25 cellular contexts compared by ENCODE assay signal in genomic region chr5:123138774-123139173, GRCh38. TPM values are rescaled to one million over a fixed set of nuclear protein-coding genes. Genes with fewer than 3 reads are reported as not detected.
"Had no signal": no experiment of that assay in that cellular context is flagged by ENCODE, and none has a peak within 500 bp of the region (broad histone marks: within the 10 kb centered on the region; RNA-seq: fewer than 3 reads in every experiment).

No MANE protein-coding gene starts in this region.

- H3K27ac ChIP-seq: SJSA1, WERI-Rb-1 had no signal

- DNase-seq: activated CD4-positive, alpha-beta memory T cell treated with anti-CD3 and anti-CD28 coated beads, Interleukin-2, amount 10 ng/mL, durations not matched to agents 7 days and 5 days; activated CD4-positive, alpha-beta T cell treated with anti-CD3 and anti-CD28 coated beads for 36 hours; activated CD4-positive, alpha-beta T cell treated with anti-CD3 and anti-CD28 coated beads, Interleukin-2, amount 50 U/mL, for 1 hour; activated gamma-delta T cell; activated naive CD4-positive, alpha-beta T cell treated with anti-CD3 and anti-CD28 coated beads for 36 hours; activated T-cell treated with anti-CD3 and anti-CD28 coated beads for 4 hours; activated T-cell treated with anti-CD3 and anti-CD28 coated beads, Interleukin-2, amount 50 U/mL, for 48 hours; amygdala; IMR-90; KG1; NCI-H1048; NCI-H146; NCI-H187 treated with DMSO at 0.1 percent for 48 hours; NCI-H2081 treated with DMSO at 0.1 percent for 48 hours; NCI-H226; NCI-H526 treated with DMSO at 0.1 percent for 48 hours; SHP77; T-helper 1 cell; WERI-Rb-1 had no signal

- H3K36me3 ChIP-seq: SJSA1, WERI-Rb-1 had no signal

- H3K27me3 ChIP-seq: SJSA1 had no signal

- H3K4me3 ChIP-seq: SJSA1 had no signal

- ATAC-seq: activated CD4-positive, alpha-beta T cell treated with anti-CD3 and anti-CD28 coated beads for 36 hours; activated T-helper 17 cell treated with anti-CD3 and anti-CD28 coated beads, Interleukin-2, amount 50 U/mL, for 72 hours had no signal

- H3K9me3 ChIP-seq: SJSA1 had no signal

- H3K4me3 Mint-ChIP-seq: activated CD4-positive, alpha-beta memory T cell treated with anti-CD3 and anti-CD28 coated beads, Interleukin-2, amount 10 ng/mL, durations not matched to agents 7 days and 5 days; activated CD4-positive, alpha-beta T cell treated with anti-CD3 and anti-CD28 coated beads for 36 hours; activated naive CD4-positive, alpha-beta T cell treated with anti-CD3 and anti-CD28 coated beads for 36 hours; activated naive CD8-positive, alpha-beta T cell; activated T-helper 17 cell treated with anti-CD3 and anti-CD28 coated beads, Interleukin-2, amount 50 U/mL, for 72 hours had no signal

- H3K4me1 Mint-ChIP-seq: activated CD4-positive, alpha-beta memory T cell treated with anti-CD3 and anti-CD28 coated beads, Interleukin-2, amount 10 ng/mL, durations not matched to agents 7 days and 5 days; activated T-helper 17 cell treated with anti-CD3 and anti-CD28 coated beads, Interleukin-2, amount 50 U/mL, for 72 hours had no signal

- H3K9me3 Mint-ChIP-seq: activated CD4-positive, alpha-beta memory T cell treated with anti-CD3 and anti-CD28 coated beads, Interleukin-2, amount 10 ng/mL, durations not matched to agents 7 days and 5 days; activated naive CD4-positive, alpha-beta T cell treated with anti-CD3 and anti-CD28 coated beads for 36 hours; activated T-helper 17 cell treated with anti-CD3 and anti-CD28 coated beads, Interleukin-2, amount 50 U/mL, for 72 hours had no signal

- H3K27ac Mint-ChIP-seq: activated CD4-positive, alpha-beta memory T cell treated with anti-CD3 and anti-CD28 coated beads, Interleukin-2, amount 10 ng/mL, durations not matched to agents 7 days and 5 days; activated CD4-positive, alpha-beta T cell treated with anti-CD3 and anti-CD28 coated beads for 36 hours; activated naive CD4-positive, alpha-beta T cell treated with anti-CD3 and anti-CD28 coated beads for 36 hours; activated naive CD8-positive, alpha-beta T cell; activated T-helper 17 cell treated with anti-CD3 and anti-CD28 coated beads, Interleukin-2, amount 50 U/mL, for 72 hours had no signal

- H3K36me3 Mint-ChIP-seq: activated naive CD8-positive, alpha-beta T cell had no signal

RNA-seq across cellular contexts. Expression of gene PRDM6, which starts 49.7 kb away (rescaled TPM):
- total RNA-seq: activated CD4-positive, alpha-beta memory T cell treated with anti-CD3 and anti-CD28 coated beads, Interleukin-2, amount 10 ng/mL, durations not matched to agents 7 days and 5 days; activated CD4-positive, alpha-beta T cell treated with anti-CD3 and anti-CD28 coated beads for 36 hours; activated CD8-positive, alpha-beta memory T cell treated with anti-CD3 and anti-CD28 coated beads for 36 hours; activated naive CD4-positive, alpha-beta T cell treated with anti-CD3 and anti-CD28 coated beads for 36 hours; LHCN-M2; T-helper 2 cell treated with Interferon-gamma antibody and Interleukin-4, amounts not matched to agents 100 ng/mL and 5 ng/mL, for 36 hours had no signal
